9 cellular contexts compared by ENCODE assay signal in the genomic region with DNA sequence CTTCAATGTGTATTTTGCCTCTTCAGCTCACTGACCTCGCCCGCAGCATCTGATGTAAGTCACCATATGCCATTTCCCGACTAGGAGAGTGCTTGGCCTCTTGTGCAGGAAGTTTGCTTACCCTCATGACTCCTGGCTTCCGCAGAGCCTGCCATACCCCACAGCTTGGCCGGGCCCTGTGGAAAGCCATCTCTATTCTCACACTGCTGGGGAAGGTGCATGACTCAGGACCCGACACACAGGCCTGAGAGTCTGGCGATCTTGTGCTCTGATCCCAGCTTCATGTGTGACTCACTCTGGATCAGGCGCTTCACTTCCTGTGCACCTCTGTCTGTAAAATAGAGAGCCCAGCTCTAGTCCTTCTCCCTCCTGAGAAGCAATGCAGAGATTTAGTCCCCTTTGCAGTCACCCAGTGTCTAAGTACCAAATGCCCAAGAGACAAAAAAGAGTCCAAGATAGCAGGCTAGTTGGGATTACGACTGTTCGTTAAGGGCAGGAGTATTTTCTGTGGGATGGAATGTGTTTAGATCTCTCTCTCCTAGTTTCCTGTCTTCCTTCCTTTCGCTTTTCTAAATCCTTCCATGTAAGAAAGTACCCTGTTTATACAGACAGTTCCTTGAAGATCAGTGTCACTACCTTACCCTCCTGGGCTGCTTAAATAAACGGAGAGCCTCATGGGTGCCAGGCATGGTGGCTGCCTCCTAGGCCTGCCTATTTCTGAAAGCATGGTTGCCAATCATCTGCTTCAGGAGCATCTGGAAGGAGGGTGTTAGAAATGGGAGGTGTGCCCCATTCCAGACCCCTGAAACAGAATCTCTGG.
DNase-seq lines count a peak whose midpoint lies in the region; ATAC-seq and TF ChIP-seq lines count a peak whose summit lies in the region.
"Had no signal": no experiment of that assay in that cellular context is flagged by ENCODE, and none has a peak within 500 bp of the region (broad histone marks: within the 10 kb centered on the region; RNA-seq: fewer than 3 reads in every experiment).

No MANE protein-coding gene starts in this region.

- no peaks in the 10 kb centered on the region for H3K79me2 ChIP-seq in fibroblast of lung (ENCODE audit: control insufficient read depth, insufficient read depth, low read length)

- intact Hi-C loops in sciatic nerve (cut with DNase I), result no loop called here

- TF ChIP-seq CTCF in fibroblast of lung (conservative IDR thresholded peaks at IDR 0.05 in 1 of 2, IDR thresholded peaks at IDR 0.05 in 1 of 2; ENCODE audit: low read depth in 1 of 2, low read length in 2 of 2) (no peak), GM13977 (IDR thresholded peaks at IDR 0.05; ENCODE audit: extremely low read depth, insufficient read depth, missing control alignments) (no peak)

- H3K9me3 ChIP-seq in fibroblast of lung (ENCODE audit: control insufficient read depth, insufficient read depth, low read depth, low read length), result no peaks in the 10 kb centered on the region

- H3K27ac ChIP-seq in fibroblast of lung (ENCODE audit: insufficient read depth, low read length), result peak overlapping the region; percentile 81
- H3K27ac ChIP-seq: SK-N-MC had no signal

- DNase-seq in G401 (ENCODE audit: low spot score) (peak; percentile 14), fibroblast of lung (ENCODE audit: low read depth in 2 of 2) (peak; percentile 91 to 99), sciatic nerve (ENCODE audit: low spot score) (no peak), GM13977 (ENCODE audit: low spot score) (no peak), NCI-H1105 (lab: John Stamatoyannopoulos, UW) (no peak)
- no peak for DNase-seq in activated CD4-positive, CD25-positive, alpha-beta regulatory T cell (lab: John Stamatoyannopoulos, UW)

- no peaks in the 10 kb centered on the region for H3K36me3 ChIP-seq in fibroblast of lung (ENCODE audit: control insufficient read depth, insufficient read depth, low read length)

- in situ Hi-C loops in G401 (cut with HindIII; ENCODE audit: low sequenced_read_pairs), result no loop called here
- in situ Hi-C loops in GM13977 (cut with MboI; ENCODE audit: low pct_unique_long_range_greater_than_20kb, low sequenced_read_pairs, unreplicated experiment), result no loop called here

- no peaks in the 10 kb centered on the region for H3K27me3 ChIP-seq in fibroblast of lung (ENCODE audit: control insufficient read depth, insufficient read depth, low read length)

- ATAC-seq in sciatic nerve (peak; percentile 34), GM19395 (IDR thresholded peaks at IDR 0.05; ENCODE audit: unreplicated experiment) (no peak)

- H3K9ac ChIP-seq in fibroblast of lung (ENCODE audit: insufficient read depth, low read length), result peak overlapping the region; percentile 24

- peak overlapping the region; percentile 53 for H2AFZ ChIP-seq in fibroblast of lung (ENCODE audit: low read length)

- no peaks in the 10 kb centered on the region for H4K20me1 ChIP-seq in fibroblast of lung (ENCODE audit: control insufficient read depth, extremely low read depth, insufficient read depth, low read length)

- no peak overlapping the region for H3K4me2 ChIP-seq in fibroblast of lung (ENCODE audit: extremely low read depth, insufficient read depth, low read length)

- H3K4me3 ChIP-seq in fibroblast of lung (replicated peaks in 1 of 4; ENCODE audit: control extremely low read depth in 1 of 4, insufficient read depth in 1 of 4, low read depth in 3 of 4, low read length in 4 of 4), result no peak overlapping the region
- H3K4me3 ChIP-seq: SK-N-MC had no signal

- H3K4me1 ChIP-seq in fibroblast of lung (ENCODE audit: control insufficient read depth, extremely low read depth, insufficient read depth, low read length), result peaks cover 10% of the 10 kb centered on the region

TF ChIP-seq in PFSK-1, 5 proteins besides CTCF, POLR2A, EP300 and RAD21:
- TF ChIP-seq, protein P1, sequence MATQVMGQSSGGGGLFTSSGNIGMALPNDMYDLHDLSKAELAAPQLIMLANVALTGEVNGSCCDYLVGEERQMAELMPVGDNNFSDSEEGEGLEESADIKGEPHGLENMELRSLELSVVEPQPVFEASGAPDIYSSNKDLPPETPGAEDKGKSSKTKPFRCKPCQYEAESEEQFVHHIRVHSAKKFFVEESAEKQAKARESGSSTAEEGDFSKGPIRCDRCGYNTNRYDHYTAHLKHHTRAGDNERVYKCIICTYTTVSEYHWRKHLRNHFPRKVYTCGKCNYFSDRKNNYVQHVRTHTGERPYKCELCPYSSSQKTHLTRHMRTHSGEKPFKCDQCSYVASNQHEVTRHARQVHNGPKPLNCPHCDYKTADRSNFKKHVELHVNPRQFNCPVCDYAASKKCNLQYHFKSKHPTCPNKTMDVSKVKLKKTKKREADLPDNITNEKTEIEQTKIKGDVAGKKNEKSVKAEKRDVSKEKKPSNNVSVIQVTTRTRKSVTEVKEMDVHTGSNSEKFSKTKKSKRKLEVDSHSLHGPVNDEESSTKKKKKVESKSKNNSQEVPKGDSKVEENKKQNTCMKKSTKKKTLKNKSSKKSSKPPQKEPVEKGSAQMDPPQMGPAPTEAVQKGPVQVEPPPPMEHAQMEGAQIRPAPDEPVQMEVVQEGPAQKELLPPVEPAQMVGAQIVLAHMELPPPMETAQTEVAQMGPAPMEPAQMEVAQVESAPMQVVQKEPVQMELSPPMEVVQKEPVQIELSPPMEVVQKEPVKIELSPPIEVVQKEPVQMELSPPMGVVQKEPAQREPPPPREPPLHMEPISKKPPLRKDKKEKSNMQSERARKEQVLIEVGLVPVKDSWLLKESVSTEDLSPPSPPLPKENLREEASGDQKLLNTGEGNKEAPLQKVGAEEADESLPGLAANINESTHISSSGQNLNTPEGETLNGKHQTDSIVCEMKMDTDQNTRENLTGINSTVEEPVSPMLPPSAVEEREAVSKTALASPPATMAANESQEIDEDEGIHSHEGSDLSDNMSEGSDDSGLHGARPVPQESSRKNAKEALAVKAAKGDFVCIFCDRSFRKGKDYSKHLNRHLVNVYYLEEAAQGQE (IDR thresholded peaks at IDR 0.05; ENCODE audit: insufficient read depth in 1 of 2, low read depth in 2 of 2, low read length in 2 of 2), result no peak
- TF ChIP-seq SIN3A (IDR thresholded peaks at IDR 0.05; ENCODE audit: borderline replicate concordance, insufficient read depth, low read length) (no peak), FOXP2 (optimal IDR thresholded peaks at IDR 0.05; ENCODE audit: borderline replicate concordance, extremely low read depth, extremely low read length, insufficient read depth) (peak; percentile 45), POLR2AphosphoS5 (IDR thresholded peaks at IDR 0.05; ENCODE audit: low read depth, low read length) (0 out of 2 replicates have a peak, but pooled peaks have one; percentile 28), TAF1 (IDR thresholded peaks at IDR 0.05; ENCODE audit: borderline replicate concordance, insufficient read depth, low read length) (no peak)
TF ChIP-seq in PFSK-1: peak in this region for 2.

Comparison
In these comparisons a context has a peak if more than half of its experiments do, and no peak if none do; other contexts are left out.
1. DNase-seq: peak in G401 (single experiment) and fibroblast of lung (2 of 2); none in sciatic nerve (single experiment), GM13977 (single experiment), activated CD4-positive, CD25-positive, alpha-beta regulatory T cell (0 of 4) and NCI-H1105 (single experiment).